In the genomic region with DNA sequence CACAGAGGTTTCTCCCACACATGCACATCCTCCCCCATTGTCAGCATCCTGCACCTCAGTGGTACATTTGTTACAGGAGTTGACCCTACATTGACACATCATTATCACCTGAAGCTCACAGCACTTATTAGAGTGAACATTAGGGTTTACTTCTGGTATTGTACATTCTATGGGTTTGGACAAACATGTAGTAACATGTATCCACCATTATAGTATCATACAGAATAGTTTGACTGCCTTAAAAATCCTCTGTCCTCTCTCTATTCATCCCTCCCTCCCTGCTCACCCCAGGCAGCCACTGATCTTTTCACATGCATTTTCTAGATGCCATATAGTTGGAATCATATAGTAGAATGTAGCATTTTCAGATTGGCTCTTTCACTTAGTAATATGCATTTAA, we compare ENCODE assay signal across 8 cellular contexts. TPM values are rescaled to one million over a fixed set of nuclear protein-coding genes. Genes with fewer than 3 reads are reported as not detected.
"Had no signal": no experiment of that assay in that cellular context is flagged by ENCODE, and none has a peak within 500 bp of the region (broad histone marks: within the 10 kb centered on the region; RNA-seq: fewer than 3 reads in every experiment).

No MANE protein-coding gene starts in this region.

- ATAC-seq: GM23338, HepG2 had no signal

- H3K4me3 ChIP-seq: GM23338 had no signal

- DNase-seq: H9, HCEC 1CT had no signal

- H3K4me2 ChIP-seq: GM23338 had no signal

- FAIRE-seq: H1, H54, HepG2 had no signal

- H3K9me3 Mint-ChIP-seq: IgD-negative memory B cell had no signal

- H3K4me1 Mint-ChIP-seq: IgD-negative memory B cell had no signal

- H3K27ac Mint-ChIP-seq: GM23338, IgD-negative memory B cell had no signal

- H2AFZ ChIP-seq: GM23338 had no signal

- H3K4me3 Mint-ChIP-seq: GM23338, H9, IgD-negative memory B cell had no signal

RNA-seq across cellular contexts. Expression of gene NXPH2, which starts 53.5 kb away (rescaled TPM):
- total RNA-seq: HepG2, HT-29 had no signal
- polyA plus RNA-seq: HepG2, IgD-negative memory B cell had no signal
